ENCODE assay signal across 2 cellular contexts in the genomic region with DNA sequence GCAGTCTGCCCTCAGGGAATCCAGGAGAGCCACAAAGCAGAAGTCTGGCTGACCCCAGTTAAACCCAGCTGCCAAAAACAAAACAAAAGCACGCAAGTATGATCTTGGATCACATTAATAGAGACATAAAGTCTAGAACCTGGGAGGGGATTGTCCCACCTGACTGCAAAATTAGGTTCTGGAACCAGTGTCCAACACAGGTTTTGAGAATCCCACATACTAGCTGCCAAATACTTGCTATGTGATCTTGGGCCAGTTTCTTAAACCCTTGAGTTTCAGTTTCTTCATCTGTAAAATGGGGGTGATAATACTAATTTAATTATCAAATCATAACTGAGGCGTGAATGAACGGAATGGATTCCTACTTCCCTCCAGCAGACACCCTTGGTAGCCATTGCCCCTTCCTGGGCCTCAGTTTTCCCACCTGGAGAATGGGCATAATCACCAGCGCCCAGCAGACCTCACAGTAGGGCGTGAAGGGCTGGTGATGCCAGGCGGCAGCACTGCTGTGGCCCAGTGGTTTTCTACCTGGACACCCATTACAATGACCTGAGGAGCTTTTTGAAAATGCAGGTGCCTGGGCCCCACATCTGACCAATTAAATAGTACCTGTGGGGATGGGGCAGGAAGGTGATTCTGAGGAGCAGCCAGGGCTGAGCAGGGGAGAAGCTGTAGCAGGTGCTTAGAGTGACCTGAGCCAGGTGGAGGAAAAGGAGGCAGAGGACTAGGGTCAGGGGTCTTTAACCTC.
TF ChIP-seq lines count a peak whose summit lies in the region.

No MANE protein-coding gene starts in this region.

TF ChIP-seq in HEK293, 187 proteins besides CTCF, POLR2A, EP300 and RAD21:
- TF ChIP-seq ZFP37 (tag by site-specific recombination; IDR thresholded peaks at IDR 0.05) (no peak), ZNF664 (tag by site-specific recombination; IDR thresholded peaks at IDR 0.05) (peak; percentile 31; the same call in 1 of the 2 replicates)

TF ChIP-seq in H1, 55 proteins besides CTCF, POLR2A, EP300 and RAD21:
- TF ChIP-seq TAF1 (IDR thresholded peaks at IDR 0.05; ENCODE audit: low read depth, low read length): no peak
- TF ChIP-seq, protein P1, sequence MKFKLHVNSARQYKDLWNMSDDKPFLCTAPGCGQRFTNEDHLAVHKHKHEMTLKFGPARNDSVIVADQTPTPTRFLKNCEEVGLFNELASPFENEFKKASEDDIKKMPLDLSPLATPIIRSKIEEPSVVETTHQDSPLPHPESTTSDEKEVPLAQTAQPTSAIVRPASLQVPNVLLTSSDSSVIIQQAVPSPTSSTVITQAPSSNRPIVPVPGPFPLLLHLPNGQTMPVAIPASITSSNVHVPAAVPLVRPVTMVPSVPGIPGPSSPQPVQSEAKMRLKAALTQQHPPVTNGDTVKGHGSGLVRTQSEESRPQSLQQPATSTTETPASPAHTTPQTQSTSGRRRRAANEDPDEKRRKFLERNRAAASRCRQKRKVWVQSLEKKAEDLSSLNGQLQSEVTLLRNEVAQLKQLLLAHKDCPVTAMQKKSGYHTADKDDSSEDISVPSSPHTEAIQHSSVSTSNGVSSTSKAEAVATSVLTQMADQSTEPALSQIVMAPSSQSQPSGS (IDR thresholded peaks at IDR 0.05; ENCODE audit: low read length): no peak
- no peak for TF ChIP-seq BCL11A (IDR thresholded peaks at IDR 0.05; ENCODE audit: low read depth in 2 of 2, low read length in 2 of 2)
- TF ChIP-seq TBP (IDR thresholded peaks at IDR 0.05; ENCODE audit: low read depth, low read length): no peak
- TF ChIP-seq, protein P2, sequence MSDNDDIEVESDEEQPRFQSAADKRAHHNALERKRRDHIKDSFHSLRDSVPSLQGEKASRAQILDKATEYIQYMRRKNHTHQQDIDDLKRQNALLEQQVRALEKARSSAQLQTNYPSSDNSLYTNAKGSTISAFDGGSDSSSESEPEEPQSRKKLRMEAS (IDR thresholded peaks at IDR 0.05): no peak
- TF ChIP-seq KDM1A (IDR thresholded peaks at IDR 0.05; ENCODE audit: borderline replicate concordance, low read length): peak; percentile 69; the same call in 1 of the 2 replicates
- TF ChIP-seq HDAC2 (IDR thresholded peaks at IDR 0.05; ENCODE audit: borderline replicate concordance in 1 of 2, low read depth in 2 of 2, low read length in 2 of 2): 0 out of 4 replicates have a peak, but pooled peaks of 1 of the 2 experiments have one; percentile 47
